ENCODE assay signal across 1 cellular context in the genomic region with DNA sequence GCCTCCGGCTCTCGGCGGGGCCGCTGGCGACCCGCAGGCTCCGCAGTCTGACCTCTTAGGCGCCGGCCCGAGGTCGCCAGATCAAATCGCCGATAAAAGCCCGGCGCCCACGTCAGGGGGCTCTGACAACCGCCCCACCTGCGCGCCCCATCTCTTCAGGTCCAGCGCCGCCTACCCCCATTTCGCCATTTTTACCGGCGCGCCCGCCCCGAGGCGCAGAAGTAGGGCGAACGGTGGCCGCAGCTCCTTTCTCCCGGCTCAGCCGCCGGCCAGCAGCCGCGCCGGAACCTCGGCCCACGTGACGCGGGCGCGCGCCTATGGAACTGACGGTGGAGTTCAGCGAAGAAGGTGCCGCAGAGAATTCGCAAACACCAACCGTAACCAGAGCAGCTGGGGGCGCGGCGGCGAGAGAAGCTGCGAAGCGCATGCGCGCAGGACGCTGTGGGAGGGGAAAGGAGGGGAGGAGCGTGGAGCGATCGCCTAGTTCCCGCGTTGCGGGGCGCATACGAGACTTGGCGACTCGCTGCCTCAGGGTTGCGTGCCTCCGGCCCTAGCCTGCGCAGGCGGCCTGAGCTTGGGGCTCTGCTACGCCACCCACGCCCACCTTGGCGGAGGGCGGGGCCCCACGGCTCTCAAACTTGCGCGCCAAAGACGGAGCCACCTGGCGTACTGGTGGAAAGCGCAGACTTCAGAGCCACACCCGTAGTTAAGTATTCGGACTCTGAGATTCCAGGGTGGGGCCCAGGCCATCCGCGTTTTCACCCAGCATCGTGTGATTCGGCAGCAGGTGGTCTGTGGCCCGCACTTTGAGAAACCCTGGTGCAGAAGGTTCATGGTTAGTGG.
TF ChIP-seq lines count a peak whose summit lies in the region.

A gene with protein sequence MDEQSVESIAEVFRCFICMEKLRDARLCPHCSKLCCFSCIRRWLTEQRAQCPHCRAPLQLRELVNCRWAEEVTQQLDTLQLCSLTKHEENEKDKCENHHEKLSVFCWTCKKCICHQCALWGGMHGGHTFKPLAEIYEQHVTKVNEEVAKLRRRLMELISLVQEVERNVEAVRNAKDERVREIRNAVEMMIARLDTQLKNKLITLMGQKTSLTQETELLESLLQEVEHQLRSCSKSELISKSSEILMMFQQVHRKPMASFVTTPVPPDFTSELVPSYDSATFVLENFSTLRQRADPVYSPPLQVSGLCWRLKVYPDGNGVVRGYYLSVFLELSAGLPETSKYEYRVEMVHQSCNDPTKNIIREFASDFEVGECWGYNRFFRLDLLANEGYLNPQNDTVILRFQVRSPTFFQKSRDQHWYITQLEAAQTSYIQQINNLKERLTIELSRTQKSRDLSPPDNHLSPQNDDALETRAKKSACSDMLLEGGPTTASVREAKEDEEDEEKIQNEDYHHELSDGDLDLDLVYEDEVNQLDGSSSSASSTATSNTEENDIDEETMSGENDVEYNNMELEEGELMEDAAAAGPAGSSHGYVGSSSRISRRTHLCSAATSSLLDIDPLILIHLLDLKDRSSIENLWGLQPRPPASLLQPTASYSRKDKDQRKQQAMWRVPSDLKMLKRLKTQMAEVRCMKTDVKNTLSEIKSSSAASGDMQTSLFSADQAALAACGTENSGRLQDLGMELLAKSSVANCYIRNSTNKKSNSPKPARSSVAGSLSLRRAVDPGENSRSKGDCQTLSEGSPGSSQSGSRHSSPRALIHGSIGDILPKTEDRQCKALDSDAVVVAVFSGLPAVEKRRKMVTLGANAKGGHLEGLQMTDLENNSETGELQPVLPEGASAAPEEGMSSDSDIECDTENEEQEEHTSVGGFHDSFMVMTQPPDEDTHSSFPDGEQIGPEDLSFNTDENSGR (minus strand): TSS at position 418 of the 843 bp plus-strand sequence. CDS start 419 bp downstream, outside the sequence.

TF ChIP-seq in HepG2, 621 proteins besides CTCF, POLR2A, EP300 and RAD21 (continued from another document and continues in another):
- TF ChIP-seq, protein P1, sequence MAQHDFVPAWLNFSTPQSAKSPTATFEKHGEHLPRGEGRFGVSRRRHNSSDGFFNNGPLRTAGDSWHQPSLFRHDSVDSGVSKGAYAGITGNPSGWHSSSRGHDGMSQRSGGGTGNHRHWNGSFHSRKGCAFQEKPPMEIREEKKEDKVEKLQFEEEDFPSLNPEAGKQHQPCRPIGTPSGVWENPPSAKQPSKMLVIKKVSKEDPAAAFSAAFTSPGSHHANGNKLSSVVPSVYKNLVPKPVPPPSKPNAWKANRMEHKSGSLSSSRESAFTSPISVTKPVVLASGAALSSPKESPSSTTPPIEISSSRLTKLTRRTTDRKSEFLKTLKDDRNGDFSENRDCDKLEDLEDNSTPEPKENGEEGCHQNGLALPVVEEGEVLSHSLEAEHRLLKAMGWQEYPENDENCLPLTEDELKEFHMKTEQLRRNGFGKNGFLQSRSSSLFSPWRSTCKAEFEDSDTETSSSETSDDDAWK (CRISPR knock-in tag; IDR thresholded peaks at IDR 0.05), result no peak
- TF ChIP-seq ZNF614 (CRISPR knock-in tag; IDR thresholded peaks at IDR 0.05; ENCODE audit: borderline replicate concordance) (0 out of 2 replicates have a peak, but pooled peaks have one; percentile 85), AFF4 (CRISPR knock-in tag; IDR thresholded peaks at IDR 0.05) (no peak), SRSF1 (optimal IDR thresholded peaks at IDR 0.05; ENCODE audit: low read depth, low read length) (no peak), ATRX (CRISPR knock-in tag; IDR thresholded peaks at IDR 0.05; ENCODE audit: borderline replicate concordance) (no peak), NFKBIZ (CRISPR knock-in tag; IDR thresholded peaks at IDR 0.05) (peak; percentile 28; the same call in 1 of the 2 replicates), ZNF430 (CRISPR knock-in tag; IDR thresholded peaks at IDR 0.05) (peak; percentile 97), FOXK2 (IDR thresholded peaks at IDR 0.05) (peak; percentile 87), NR2F2 (IDR thresholded peaks at IDR 0.05; ENCODE audit: borderline replicate concordance, low read depth) (no peak; the same call in 1 of the 2 replicates), ZNF18 (CRISPR knock-in tag; IDR thresholded peaks at IDR 0.05; ENCODE audit: insufficient replicate concordance) (peak; percentile 89), HOXA3 (CRISPR knock-in tag; IDR thresholded peaks at IDR 0.05) (peak; percentile 91), ZNF790 (CRISPR knock-in tag; IDR thresholded peaks at IDR 0.05; ENCODE audit: borderline replicate concordance) (no peak), BRF2 (CRISPR knock-in tag; IDR thresholded peaks at IDR 0.05) (peak; percentile 80; the same call in 1 of the 2 replicates), SSRP1 (CRISPR knock-in tag; IDR thresholded peaks at IDR 0.05) (no peak), GZF1 (CRISPR knock-in tag; IDR thresholded peaks at IDR 0.05) (no peak; the same call in none of the 2 replicates), ZNF674 (CRISPR knock-in tag; IDR thresholded peaks at IDR 0.05; ENCODE audit: low read depth) (peak; percentile 95; the same call in 1 of the 2 replicates), CAMTA2 (CRISPR knock-in tag; IDR thresholded peaks at IDR 0.05; ENCODE audit: borderline replicate concordance) (no peak), POLR2AphosphoS5 (IDR thresholded peaks at IDR 0.05; ENCODE audit: low read depth, low read length) (peak; percentile 73), PHB2 (IDR thresholded peaks at IDR 0.05; ENCODE audit: partially characterized antibody) (no peak), ZEB1 (IDR thresholded peaks at IDR 0.05; ENCODE audit: insufficient replicate concordance, low read depth) (peak; percentile 96), HNRNPK (IDR thresholded peaks at IDR 0.05; ENCODE audit: low read depth, low read length, poor library complexity, severe bottlenecking) (peak; percentile 94), KDM1A (CRISPR knock-in tag; IDR thresholded peaks at IDR 0.05) (no peak), HMGXB3 (CRISPR knock-in tag; IDR thresholded peaks at IDR 0.05; ENCODE audit: borderline replicate concordance) (no peak; the same call in 1 of the 2 replicates)
- TF ChIP-seq, protein P2, sequence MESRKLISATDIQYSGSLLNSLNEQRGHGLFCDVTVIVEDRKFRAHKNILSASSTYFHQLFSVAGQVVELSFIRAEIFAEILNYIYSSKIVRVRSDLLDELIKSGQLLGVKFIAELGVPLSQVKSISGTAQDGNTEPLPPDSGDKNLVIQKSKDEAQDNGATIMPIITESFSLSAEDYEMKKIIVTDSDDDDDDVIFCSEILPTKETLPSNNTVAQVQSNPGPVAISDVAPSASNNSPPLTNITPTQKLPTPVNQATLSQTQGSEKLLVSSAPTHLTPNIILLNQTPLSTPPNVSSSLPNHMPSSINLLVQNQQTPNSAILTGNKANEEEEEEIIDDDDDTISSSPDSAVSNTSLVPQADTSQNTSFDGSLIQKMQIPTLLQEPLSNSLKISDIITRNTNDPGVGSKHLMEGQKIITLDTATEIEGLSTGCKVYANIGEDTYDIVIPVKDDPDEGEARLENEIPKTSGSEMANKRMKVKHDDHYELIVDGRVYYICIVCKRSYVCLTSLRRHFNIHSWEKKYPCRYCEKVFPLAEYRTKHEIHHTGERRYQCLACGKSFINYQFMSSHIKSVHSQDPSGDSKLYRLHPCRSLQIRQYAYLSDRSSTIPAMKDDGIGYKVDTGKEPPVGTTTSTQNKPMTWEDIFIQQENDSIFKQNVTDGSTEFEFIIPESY (CRISPR knock-in tag; IDR thresholded peaks at IDR 0.05), result no peak
- TF ChIP-seq, protein P3, sequence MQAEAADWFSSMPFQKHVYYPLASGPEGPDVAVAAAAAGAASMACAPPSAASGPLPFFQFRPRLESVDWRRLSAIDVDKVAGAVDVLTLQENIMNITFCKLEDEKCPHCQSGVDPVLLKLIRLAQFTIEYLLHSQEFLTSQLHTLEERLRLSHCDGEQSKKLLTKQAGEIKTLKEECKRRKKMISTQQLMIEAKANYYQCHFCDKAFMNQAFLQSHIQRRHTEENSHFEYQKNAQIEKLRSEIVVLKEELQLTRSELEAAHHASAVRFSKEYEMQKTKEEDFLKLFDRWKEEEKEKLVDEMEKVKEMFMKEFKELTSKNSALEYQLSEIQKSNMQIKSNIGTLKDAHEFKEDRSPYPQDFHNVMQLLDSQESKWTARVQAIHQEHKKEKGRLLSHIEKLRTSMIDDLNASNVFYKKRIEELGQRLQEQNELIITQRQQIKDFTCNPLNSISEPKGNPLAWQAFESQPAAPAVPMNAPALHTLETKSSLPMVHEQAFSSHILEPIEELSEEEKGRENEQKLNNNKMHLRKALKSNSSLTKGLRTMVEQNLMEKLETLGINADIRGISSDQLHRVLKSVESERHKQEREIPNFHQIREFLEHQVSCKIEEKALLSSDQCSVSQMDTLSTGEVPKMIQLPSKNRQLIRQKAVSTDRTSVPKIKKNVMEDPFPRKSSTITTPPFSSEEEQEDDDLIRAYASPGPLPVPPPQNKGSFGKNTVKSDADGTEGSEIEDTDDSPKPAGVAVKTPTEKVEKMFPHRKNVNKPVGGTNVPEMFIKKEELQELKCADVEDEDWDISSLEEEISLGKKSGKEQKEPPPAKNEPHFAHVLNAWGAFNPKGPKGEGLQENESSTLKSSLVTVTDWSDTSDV (CRISPR knock-in tag; IDR thresholded peaks at IDR 0.05), result peak; percentile 54; the same call in 1 of the 2 replicates
